ENCODE assay signal across 13 cellular contexts in genomic region chr15:63378946-63379345, GRCh38. TPM values are rescaled to one million over a fixed set of nuclear protein-coding genes. Genes with fewer than 3 reads are reported as not detected.
"Had no signal": no experiment of that assay in that cellular context is flagged by ENCODE, and none has a peak within 500 bp of the region (broad histone marks: within the 10 kb centered on the region; RNA-seq: fewer than 3 reads in every experiment).

No MANE protein-coding gene starts in this region.

- H3K4me3 ChIP-seq: gastroesophageal sphincter had no signal

- H3K27ac Mint-ChIP-seq: activated naive CD8-positive, alpha-beta T cell treated with anti-CD3 and anti-CD28 coated beads for 36 hours had no signal

- H3K4me3 Mint-ChIP-seq: activated naive CD8-positive, alpha-beta T cell treated with anti-CD3 and anti-CD28 coated beads for 36 hours; activated T-cell treated with anti-CD3 and anti-CD28 coated beads, Interleukin-2, amount 50 U/mL, for 4 hours had no signal

- H3K9me3 ChIP-seq: gastroesophageal sphincter had no signal

- H3K9me3 Mint-ChIP-seq: activated naive CD8-positive, alpha-beta T cell treated with anti-CD3 and anti-CD28 coated beads for 36 hours; activated T-cell treated with anti-CD3 and anti-CD28 coated beads, Interleukin-2, amount 50 U/mL, for 4 hours had no signal

- H3K36me3 Mint-ChIP-seq: activated naive CD8-positive, alpha-beta T cell treated with anti-CD3 and anti-CD28 coated beads for 36 hours had no signal

- H3K36me3 ChIP-seq: gastroesophageal sphincter had no signal

- DNase-seq: activated gamma-delta T cell; activated naive CD8-positive, alpha-beta T cell treated with anti-CD3 and anti-CD28 coated beads for 36 hours; activated T-cell treated with anti-CD3 and anti-CD28 coated beads, Interleukin-2, amount 50 U/mL, for 4 hours; aorta; left ventricle myocardium superior; posterior cingulate gyrus; right cardiac atrium; stimulated activated CD4-positive, alpha-beta T cell treated with anti-CD3 and anti-CD28 coated beads, Interleukin-2, amount 100 ng/mL, for 48 hours; stimulated activated CD8-positive, alpha-beta memory T cell treated with anti-CD3 and anti-CD28 coated beads, Interleukin-4, amount 100 ng/mL, for 48 hours; stimulated activated naive CD8-positive, alpha-beta T cell treated with anti-CD3 and anti-CD28 coated beads, Interleukin-15, Interleukin-2, amounts not matched to agents 100 U/mL and 50 U/mL, for 24 hours had no signal

- ATAC-seq: activated CD4-positive, CD25-positive, alpha-beta regulatory T cell treated with anti-CD3 and anti-CD28 coated beads, Interleukin-2, amount 50 U/mL, for 24 hours; activated T-cell treated with anti-CD3 and anti-CD28 coated beads, Interleukin-2, amount 50 U/mL, for 4 hours; gastroesophageal sphincter; left ventricle myocardium superior; right cardiac atrium; stimulated activated naive CD8-positive, alpha-beta T cell treated with anti-CD3 and anti-CD28 coated beads, Interleukin-15, Interleukin-2, amounts not matched to agents 100 U/mL and 50 U/mL, for 24 hours had no signal

RNA-seq across cellular contexts. Expression of gene CA12, which starts 2.7 kb away (rescaled TPM):
- total RNA-seq: T-helper 2 cell treated with Interferon-gamma antibody and Interleukin-4, amounts not matched to agents 100 ng/mL and 5 ng/mL, for 36 hours had no signal
